In the genomic region with DNA sequence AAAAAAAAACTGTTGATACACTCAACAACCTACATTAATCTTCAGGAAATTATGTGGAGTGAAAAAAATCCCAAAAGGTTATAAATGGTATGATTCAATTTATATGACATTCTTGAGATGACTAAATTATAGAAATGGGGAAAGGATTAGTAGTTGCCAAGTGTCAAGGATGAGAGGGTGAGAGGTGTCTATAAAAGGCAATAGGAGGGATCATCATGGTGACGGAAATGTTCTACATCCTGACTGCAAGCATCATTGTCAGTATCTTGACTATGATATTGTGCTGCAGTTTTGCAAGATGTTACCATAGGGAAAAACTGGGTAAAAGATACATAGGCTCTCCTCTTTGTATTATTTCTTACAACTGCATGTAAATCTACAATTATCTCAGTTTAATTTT, we compare ENCODE assay signal across 27 cellular contexts.
"Had no signal": no experiment of that assay in that cellular context is flagged by ENCODE, and none has a peak within 500 bp of the region (broad histone marks: within the 10 kb centered on the region; RNA-seq: fewer than 3 reads in every experiment).

No MANE protein-coding gene starts in this region.

- H3K27ac ChIP-seq: coronary artery, esophagus muscularis mucosa, lower lobe of right lung, prostate gland, sigmoid colon, suprapubic skin, transverse colon, upper lobe of right lung, uterus had no signal

- H3K36me3 ChIP-seq: esophagus muscularis mucosa, lower lobe of right lung, prostate gland, sigmoid colon, suprapubic skin, transverse colon, upper lobe of right lung, uterus had no signal

- DNase-seq: dermis blood vessel endothelial cell; effector memory CD4-positive, alpha-beta T cell; foreskin melanocyte; hypothalamus; immature natural killer cell; islet precursor cell; left ventricle myocardium superior; lower lobe of right lung; mesenchymal stem cell; mucosa of descending colon; naive B cell; nucleus accumbens; right cardiac atrium; sigmoid colon; stimulated activated CD4-positive, alpha-beta T cell treated with anti-CD3 and anti-CD28 coated beads, Interleukin-4, amount 100 ng/mL, for 4 hours; transverse colon; upper lobe of right lung; uterus had no signal

- H3K9me3 Mint-ChIP-seq: immature natural killer cell; mesothelial cell of epicardium; naive B cell; natural killer cell treated with Interleukin-12 subunit alpha and Interleukin-12 subunit beta and Interleukin-15 and Interleukin-18, amount 100 ng/mL, for 72 hours; stimulated activated memory B cell treated with anti-CD40 and anti-IgM and Interleukin-4, amounts not matched to agents 10 μg/mL and 1 μg/mL and 100 μg/mL, for 72 hours; stimulated activated naive CD8-positive, alpha-beta T cell treated with anti-CD3 and anti-CD28 coated beads, Interleukin-15, Interleukin-2, amounts not matched to agents 100 ng/mL and 50 ng/mL, for 24 hours had no signal

- FAIRE-seq: endothelial cell of umbilical vein had no signal

- ATAC-seq: left ventricle myocardium superior; lower lobe of right lung; mucosa of descending colon; natural killer cell treated with Interleukin-12 subunit alpha and Interleukin-12 subunit beta and Interleukin-15 and Interleukin-18, amount 100 ng/mL, for 72 hours; right cardiac atrium; stimulated activated memory B cell treated with anti-CD40 and anti-IgM and Interleukin-4, amounts not matched to agents 10 μg/mL and 1 μg/mL and 100 μg/mL, for 72 hours; upper lobe of right lung had no signal

- H3K4me3 Mint-ChIP-seq: immature natural killer cell; mesothelial cell of epicardium; naive B cell; natural killer cell treated with Interleukin-12 subunit alpha and Interleukin-12 subunit beta and Interleukin-15 and Interleukin-18, amount 100 ng/mL, for 72 hours; stimulated activated memory B cell treated with anti-CD40 and anti-IgM and Interleukin-4, amounts not matched to agents 10 μg/mL and 1 μg/mL and 100 μg/mL, for 72 hours; stimulated activated naive CD8-positive, alpha-beta T cell treated with anti-CD3 and anti-CD28 coated beads, Interleukin-15, Interleukin-2, amounts not matched to agents 100 ng/mL and 50 ng/mL, for 24 hours had no signal

- H3K36me3 Mint-ChIP-seq: immature natural killer cell; mesothelial cell of epicardium; naive B cell; natural killer cell treated with Interleukin-12 subunit alpha and Interleukin-12 subunit beta and Interleukin-15 and Interleukin-18, amount 100 ng/mL, for 72 hours; stimulated activated memory B cell treated with anti-CD40 and anti-IgM and Interleukin-4, amounts not matched to agents 10 μg/mL and 1 μg/mL and 100 μg/mL, for 72 hours had no signal

- H3K27ac Mint-ChIP-seq: immature natural killer cell; mesothelial cell of epicardium; naive B cell; natural killer cell treated with Interleukin-12 subunit alpha and Interleukin-12 subunit beta and Interleukin-15 and Interleukin-18, amount 100 ng/mL, for 72 hours; stimulated activated memory B cell treated with anti-CD40 and anti-IgM and Interleukin-4, amounts not matched to agents 10 μg/mL and 1 μg/mL and 100 μg/mL, for 72 hours; stimulated activated naive CD8-positive, alpha-beta T cell treated with anti-CD3 and anti-CD28 coated beads, Interleukin-15, Interleukin-2, amounts not matched to agents 100 ng/mL and 50 ng/mL, for 24 hours had no signal

- H3K9me3 ChIP-seq: esophagus muscularis mucosa, lower lobe of right lung, mucosa of descending colon, prostate gland, sigmoid colon, suprapubic skin, transverse colon, upper lobe of right lung, uterus had no signal

- H3K27me3 ChIP-seq: esophagus muscularis mucosa, sigmoid colon, suprapubic skin, transverse colon, upper lobe of right lung, uterus had no signal

- H3K4me3 ChIP-seq: coronary artery, esophagus muscularis mucosa, lower lobe of right lung, mucosa of descending colon, prostate gland, sigmoid colon, suprapubic skin, transverse colon, upper lobe of right lung, uterus had no signal

- H3K4me1 Mint-ChIP-seq: immature natural killer cell, mesothelial cell of epicardium had no signal

- H3K4me1 ChIP-seq: esophagus muscularis mucosa, lower lobe of right lung, prostate gland, sigmoid colon, suprapubic skin, transverse colon, upper lobe of right lung, uterus had no signal
